2 cellular contexts compared by ENCODE assay signal in genomic region chr11:68632375-68632774, GRCh38. TPM values are rescaled to one million over a fixed set of nuclear protein-coding genes. Genes with fewer than 3 reads are reported as not detected.
"Had no signal": no experiment of that assay in that cellular context is flagged by ENCODE, and none has a peak within 500 bp of the region (broad histone marks: within the 10 kb centered on the region; RNA-seq: fewer than 3 reads in every experiment).

No MANE protein-coding gene starts in this region.

RNA-seq across cellular contexts. Expression of gene GAL, which starts 52.0 kb away (rescaled TPM):
- total RNA-seq: HT-29, IMR-90 had no signal
